ENCODE assay signal across 17 cellular contexts in the genomic region with DNA sequence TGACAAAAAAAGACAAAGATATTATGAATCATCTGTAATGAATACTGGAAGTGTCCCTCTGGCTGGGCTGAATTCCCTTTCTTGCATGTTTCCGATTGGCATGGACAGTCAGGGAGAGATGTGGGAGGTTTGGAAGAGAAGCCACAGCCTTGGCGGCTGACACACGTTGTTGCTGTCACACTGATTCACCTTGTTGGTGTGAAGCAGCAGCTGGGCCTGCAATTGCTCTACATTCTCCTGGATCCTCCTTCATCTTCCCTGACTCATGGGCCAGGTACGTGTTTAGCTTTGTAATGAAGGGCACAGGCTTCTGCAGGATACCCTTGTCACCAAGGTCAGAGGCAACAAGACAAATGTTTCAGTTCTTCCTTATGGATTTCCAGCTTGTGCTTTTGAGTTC. TPM values are rescaled to one million over a fixed set of nuclear protein-coding genes. Genes with fewer than 3 reads are reported as not detected.
DNase-seq lines count a peak whose midpoint lies in the region; ATAC-seq, FAIRE-seq and TF ChIP-seq lines count a peak whose summit lies in the region.
"Had no signal": no experiment of that assay in that cellular context is flagged by ENCODE, and none has a peak within 500 bp of the region (broad histone marks: within the 10 kb centered on the region; RNA-seq: fewer than 3 reads in every experiment).

No MANE protein-coding gene starts in this region.

- H3F3A ChIP-seq in PC-3 (ENCODE audit: low read length, unreplicated experiment), result no peaks in the 10 kb centered on the region

- no peak overlapping the region for H3K27ac Mint-ChIP-seq in activated CD4-positive, alpha-beta T cell treated with anti-CD3 and anti-CD28 coated beads, Interleukin-2, amount 10 ng/mL, durations not matched to agents 24 days and 14 days
- H3K27ac Mint-ChIP-seq: B cell; CD4-positive, alpha-beta T cell; IgD-negative memory B cell had no signal

- H3K79me2 ChIP-seq in PC-3 (ENCODE audit: low read length), result no peaks in the 10 kb centered on the region

- no peak overlapping the region for H3K4me3 ChIP-seq in PC-3 (ENCODE audit: low read length)
- H3K4me3 ChIP-seq: Peyer's patch, SJCRH30 had no signal

- BruUV-seq in PC-3 (replicated peaks; lab: Mats Ljungman, UMichigan), result no TSS peak

- H4K20me1 ChIP-seq in PC-3 (ENCODE audit: low read length), result no peaks in the 10 kb centered on the region

- H3K9ac ChIP-seq in PC-3 (ENCODE audit: low read length), result no peak overlapping the region

- no peak overlapping the region for H3K4me3 Mint-ChIP-seq in activated CD4-positive, alpha-beta T cell treated with anti-CD3 and anti-CD28 coated beads, Interleukin-2, amount 10 ng/mL, durations not matched to agents 24 days and 14 days
- H3K4me3 Mint-ChIP-seq: B cell; CD4-positive, alpha-beta T cell had no signal

- TF ChIP-seq CTCF in PC-3 (conservative IDR thresholded peaks at IDR 0.05; ENCODE audit: low read depth, low read length), result no peak

- DNase-seq in PC-3, result peak; percentile 45
- peak; percentile 1 for DNase-seq in amniotic epithelial cell (ENCODE audit: low read depth)
- peak; percentile 69 for DNase-seq in kidney tubule cell (ENCODE audit: low spot score)
- peak; percentile 5 for DNase-seq in urothelium cell line (ENCODE audit: low spot score)
- DNase-seq in activated CD4-positive, alpha-beta T cell treated with anti-CD3 and anti-CD28 coated beads, Interleukin-2, amount 10 ng/mL, durations not matched to agents 24 days and 14 days, result no peak
- no peak for DNase-seq in activated effector memory CD4-positive, alpha-beta T cell treated with anti-CD3 and anti-CD28 coated beads, Interleukin-2, amount 50 U/mL, for 16 hours
- DNase-seq: CD4-positive, alpha-beta T cell; H7; NCI-H146; NCI-H2081; NCI-H510A treated with DMSO at 0.1 percent for 48 hours; Peyer's patch; SJCRH30 had no signal

- no peaks in the 10 kb centered on the region for H3K4me1 Mint-ChIP-seq in activated CD4-positive, alpha-beta T cell treated with anti-CD3 and anti-CD28 coated beads, Interleukin-2, amount 10 ng/mL, durations not matched to agents 24 days and 14 days
- H3K4me1 Mint-ChIP-seq: B cell, IgD-negative memory B cell had no signal

- intact Hi-C loops in PC-3 (cut with micrococcal nuclease), result no loop called here
- intact Hi-C loops in activated CD4-positive, alpha-beta T cell treated with anti-CD3 and anti-CD28 coated beads, Interleukin-2, amount 10 ng/mL, durations not matched to agents 24 days and 14 days (cut with micrococcal nuclease), result no loop called here

- FAIRE-seq in urothelium cell line (lab: Jason Lieb, UNC), result no peak

- H3K4me1 ChIP-seq in PC-3 (ENCODE audit: insufficient read depth, low read length), result no peaks in the 10 kb centered on the region
- H3K4me1 ChIP-seq: Peyer's patch, SJCRH30 had no signal

- POLR2A ChIA-PET in PC-3 (lab: Charles Lee; ENCODE audit: unreplicated experiment), result no interaction called here

- no peaks in the 10 kb centered on the region for H3K9me2 ChIP-seq in PC-3 (replicated peaks; ENCODE audit: low read length)

- ATAC-seq in PC-3 (peak; percentile 24; the same call in 1 of the 2 replicates), GM18909 (IDR thresholded peaks at IDR 0.05; ENCODE audit: poor library complexity, unreplicated experiment) (no peak)

- CTCF ChIA-PET in PC-3 (lab: Charles Lee), result no interaction called here

- peaks cover 24% of the 10 kb centered on the region for H3K27me3 ChIP-seq in PC-3 (ENCODE audit: low read length)
- H3K27me3 ChIP-seq: Peyer's patch had no signal

- peaks cover 3% of the 10 kb centered on the region for H3K9me3 Mint-ChIP-seq in activated CD4-positive, alpha-beta T cell treated with anti-CD3 and anti-CD28 coated beads, Interleukin-2, amount 10 ng/mL, durations not matched to agents 24 days and 14 days
- H3K9me3 Mint-ChIP-seq: CD4-positive, alpha-beta T cell had no signal

- H3K36me3 ChIP-seq in PC-3 (ENCODE audit: low read depth, low read length), result no peaks in the 10 kb centered on the region
- H3K36me3 ChIP-seq: Peyer's patch, SJCRH30 had no signal

- peaks cover 18% of the 10 kb centered on the region for H3K27me3 Mint-ChIP-seq in activated CD4-positive, alpha-beta T cell treated with anti-CD3 and anti-CD28 coated beads, Interleukin-2, amount 10 ng/mL, durations not matched to agents 24 days and 14 days

- no peaks in the 10 kb centered on the region for H3K36me3 Mint-ChIP-seq in activated CD4-positive, alpha-beta T cell treated with anti-CD3 and anti-CD28 coated beads, Interleukin-2, amount 10 ng/mL, durations not matched to agents 24 days and 14 days (ENCODE audit: low read depth)
- H3K36me3 Mint-ChIP-seq: IgD-negative memory B cell had no signal

- no peak overlapping the region for H3K4me2 ChIP-seq in PC-3 (ENCODE audit: low read length)

- no peak overlapping the region for H2AFZ ChIP-seq in PC-3 (ENCODE audit: low read length)

- no peaks in the 10 kb centered on the region for H3K9me3 ChIP-seq in PC-3 (ENCODE audit: low read length)
- H3K9me3 ChIP-seq: Peyer's patch, SJCRH30 had no signal

- H3K27ac ChIP-seq in PC-3 (ENCODE audit: low read length), result no peak overlapping the region
- H3K27ac ChIP-seq: Peyer's patch, SJCRH30 had no signal

RNA-seq across cellular contexts. Expression of gene SMIM8, which starts 13.4 kb away (rescaled TPM):
- 3.4 and 5.0 TPM in 2 replicates for total RNA-seq in PC-3 (2014; rRNA removed)
- 8.1 and 10.5 TPM in 2 replicates for total RNA-seq in activated CD4-positive, alpha-beta T cell treated with anti-CD3 and anti-CD28 coated beads, Interleukin-2, amount 10 ng/mL, durations not matched to agents 24 days and 14 days

RNA-seq across cellular contexts. Expression of gene GJB7, which starts 20.1 kb away (rescaled TPM):
- 0.04 TPM in 1 of 2 replicates, not detected in the other for total RNA-seq in PC-3 (2014; rRNA removed)
- total RNA-seq in activated CD4-positive, alpha-beta T cell treated with anti-CD3 and anti-CD28 coated beads, Interleukin-2, amount 10 ng/mL, durations not matched to agents 24 days and 14 days, result not detected in 2 replicates
- total RNA-seq: B cell; CD4-positive, alpha-beta T cell; HT-29; Peyer's patch; SJCRH30 had no signal

RNA-seq across cellular contexts. Expression of gene C6orf163, which starts 35.6 kb away (rescaled TPM):
- 0.62 and 0.69 TPM in 2 replicates for total RNA-seq in PC-3 (2014; rRNA removed)
- total RNA-seq in activated CD4-positive, alpha-beta T cell treated with anti-CD3 and anti-CD28 coated beads, Interleukin-2, amount 10 ng/mL, durations not matched to agents 24 days and 14 days, result 1.3 and 1.9 TPM in 2 replicates
- total RNA-seq: HT-29 had no signal

Comparison
In these comparisons a context has a peak if more than half of its experiments do, and no peak if none do; other contexts are left out.
1. DNase-seq: peak in PC-3 (single experiment), amniotic epithelial cell (single experiment), kidney tubule cell (single experiment) and urothelium cell line (single experiment); none in activated CD4-positive, alpha-beta T cell treated with anti-CD3 and anti-CD28 coated beads, Interleukin-2, amount 10 ng/mL, durations not matched to agents 24 days and 14 days (single experiment) and activated effector memory CD4-positive, alpha-beta T cell treated with anti-CD3 and anti-CD28 coated beads, Interleukin-2, amount 50 U/mL, for 16 hours (single experiment).